5 cellular contexts compared by ENCODE assay signal in the genomic region with DNA sequence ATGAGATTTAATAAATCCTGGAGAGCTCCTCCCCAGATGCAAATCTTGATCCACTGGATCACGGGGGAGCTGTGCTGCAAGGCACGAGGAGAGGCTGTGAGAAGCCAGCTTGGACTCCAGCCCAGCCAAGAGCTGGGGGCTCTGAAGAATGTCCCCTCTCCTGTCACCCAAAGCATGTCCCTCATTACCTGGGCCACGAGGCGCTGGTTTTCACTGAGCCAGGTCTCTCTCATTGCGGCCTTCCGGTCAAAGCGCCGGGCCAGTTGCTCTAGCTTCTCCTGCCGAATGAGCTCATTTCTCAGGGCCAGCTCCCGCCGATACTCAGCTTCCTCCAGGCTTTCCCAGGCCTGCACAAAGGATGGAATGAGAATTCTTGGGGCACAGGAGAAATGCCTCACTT.
"Had no signal": no experiment of that assay in that cellular context is flagged by ENCODE, and none has a peak within 500 bp of the region (broad histone marks: within the 10 kb centered on the region; RNA-seq: fewer than 3 reads in every experiment).

No MANE protein-coding gene starts in this region.

- H3K4me3 Mint-ChIP-seq: IgD-negative memory B cell had no signal

- H3K27ac Mint-ChIP-seq: IgD-negative memory B cell had no signal

- H3K36me3 Mint-ChIP-seq: IgD-negative memory B cell had no signal

- H3K27ac ChIP-seq: HL-60 had no signal

- H3K4me1 Mint-ChIP-seq: IgD-negative memory B cell had no signal

- H3K9me3 Mint-ChIP-seq: IgD-negative memory B cell had no signal

- DNase-seq: IMR-90, KBM-7 had no signal

- H3K4me3 ChIP-seq: K562 had no signal
